29 cellular contexts compared by ENCODE assay signal in genomic region chr5:140192715-140193428, GRCh38.
"Had no signal": no experiment of that assay in that cellular context is flagged by ENCODE, and none has a peak within 500 bp of the region (broad histone marks: within the 10 kb centered on the region; RNA-seq: fewer than 3 reads in every experiment).

No MANE protein-coding gene starts in this region.

- H3K9me3 Mint-ChIP-seq: activated CD4-positive, alpha-beta memory T cell treated with anti-CD3 and anti-CD28 coated beads, Interleukin-2, amount 10 ng/mL, durations not matched to agents 7 days and 5 days; activated naive CD4-positive, alpha-beta T cell treated with anti-CD3 and anti-CD28 coated beads, Interleukin-2, amount 10 ng/mL, durations not matched to agents 7 days and 5 days had no signal

- H3K4me1 ChIP-seq: breast epithelium had no signal

- H3K4me3 ChIP-seq: breast epithelium, PC-9, SK-N-MC had no signal

- H3K4me1 Mint-ChIP-seq: activated CD4-positive, alpha-beta memory T cell treated with anti-CD3 and anti-CD28 coated beads, Interleukin-2, amount 10 ng/mL, durations not matched to agents 7 days and 5 days; activated naive CD4-positive, alpha-beta T cell treated with anti-CD3 and anti-CD28 coated beads, Interleukin-2, amount 10 ng/mL, durations not matched to agents 7 days and 5 days; activated naive CD8-positive, alpha-beta T cell treated with anti-CD3 and anti-CD28 coated beads for 36 hours had no signal

- H2AFZ ChIP-seq: PC-9 had no signal

- ATAC-seq: activated CD8-positive, alpha-beta memory T cell treated with anti-CD3 and anti-CD28 coated beads, Interleukin-2, amount 10 ng/mL, durations not matched to agents 7 days and 5 days had no signal

- H3K4me2 ChIP-seq: PC-9 had no signal

- H3K9me3 ChIP-seq: breast epithelium had no signal

- H3K36me3 Mint-ChIP-seq: activated naive CD4-positive, alpha-beta T cell treated with anti-CD3 and anti-CD28 coated beads, Interleukin-2, amount 10 ng/mL, durations not matched to agents 7 days and 5 days had no signal

- H3K27me3 Mint-ChIP-seq: activated CD4-positive, alpha-beta memory T cell treated with anti-CD3 and anti-CD28 coated beads, Interleukin-2, amount 10 ng/mL, durations not matched to agents 7 days and 5 days; activated CD8-positive, alpha-beta memory T cell treated with anti-CD3 and anti-CD28 coated beads, Interleukin-2, amount 10 ng/mL, durations not matched to agents 7 days and 5 days; activated naive CD4-positive, alpha-beta T cell treated with anti-CD3 and anti-CD28 coated beads, Interleukin-2, amount 10 ng/mL, durations not matched to agents 7 days and 5 days; activated naive CD8-positive, alpha-beta T cell treated with anti-CD3 and anti-CD28 coated beads for 36 hours had no signal

- H3K27ac Mint-ChIP-seq: activated CD4-positive, alpha-beta memory T cell treated with anti-CD3 and anti-CD28 coated beads, Interleukin-2, amount 10 ng/mL, durations not matched to agents 7 days and 5 days; activated CD8-positive, alpha-beta memory T cell treated with anti-CD3 and anti-CD28 coated beads, Interleukin-2, amount 10 ng/mL, durations not matched to agents 7 days and 5 days; activated naive CD4-positive, alpha-beta T cell treated with anti-CD3 and anti-CD28 coated beads, Interleukin-2, amount 10 ng/mL, durations not matched to agents 7 days and 5 days; activated naive CD8-positive, alpha-beta T cell treated with anti-CD3 and anti-CD28 coated beads for 36 hours had no signal

- H3K4me3 Mint-ChIP-seq: activated CD4-positive, alpha-beta memory T cell treated with anti-CD3 and anti-CD28 coated beads, Interleukin-2, amount 10 ng/mL, durations not matched to agents 7 days and 5 days; activated CD8-positive, alpha-beta memory T cell treated with anti-CD3 and anti-CD28 coated beads, Interleukin-2, amount 10 ng/mL, durations not matched to agents 7 days and 5 days; activated naive CD4-positive, alpha-beta T cell treated with anti-CD3 and anti-CD28 coated beads, Interleukin-2, amount 10 ng/mL, durations not matched to agents 7 days and 5 days; activated naive CD8-positive, alpha-beta T cell treated with anti-CD3 and anti-CD28 coated beads for 36 hours had no signal

- DNase-seq: activated CD4-positive, alpha-beta memory T cell treated with anti-CD3 and anti-CD28 coated beads, Interleukin-2, amount 10 ng/mL, durations not matched to agents 7 days and 5 days; activated CD4-positive, alpha-beta T cell treated with anti-CD3 and anti-CD28 coated beads for 1 hour; activated CD4-positive, alpha-beta T cell treated with anti-CD3 and anti-CD28 coated beads for 48 hours; activated CD4-positive, CD25-positive, alpha-beta regulatory T cell; activated CD8-positive, alpha-beta memory T cell treated with anti-CD3 and anti-CD28 coated beads for 24 hours; activated CD8-positive, alpha-beta memory T cell treated with anti-CD3 and anti-CD28 coated beads, Interleukin-2, amount 10 ng/mL, durations not matched to agents 7 days and 5 days; activated CD8-positive, alpha-beta memory T cell treated with anti-CD3 and anti-CD28 coated beads, Interleukin-2, amount 50 U/mL, for 48 hours; activated effector memory CD4-positive, alpha-beta T cell treated with Interleukin-2 at 50 U/mL for 16 hours; activated naive CD4-positive, alpha-beta T cell treated with anti-CD3 and anti-CD28 coated beads, Interleukin-2, amount 10 ng/mL, durations not matched to agents 7 days and 5 days; activated naive CD8-positive, alpha-beta T cell treated with anti-CD3 and anti-CD28 coated beads for 36 hours; activated T-cell treated with anti-CD3 and anti-CD28 coated beads, Interleukin-2, amount 50 U/mL, for 48 hours; amniotic stem cell; aorta; NCI-H1092 treated with DMSO at 0.1 percent for 48 hours; NCI-H1417; NCI-H146; NCI-H187; NCI-H2029 treated with DMSO at 0.1 percent for 48 hours; NCI-H2107; NCI-H2171; NCI-H510A; NCI-H526; NCI-H748 treated with DMSO at 0.1 percent for 48 hours; PC-9; Right ventricle myocardium superior; T1000; WERI-Rb-1 had no signal

- H3K27ac ChIP-seq: breast epithelium, PC-9, SK-N-MC, WERI-Rb-1 had no signal

- H3K36me3 ChIP-seq: breast epithelium, WERI-Rb-1 had no signal

- H3K27me3 ChIP-seq: breast epithelium had no signal
